8 cellular contexts compared by ENCODE assay signal in the genomic region with DNA sequence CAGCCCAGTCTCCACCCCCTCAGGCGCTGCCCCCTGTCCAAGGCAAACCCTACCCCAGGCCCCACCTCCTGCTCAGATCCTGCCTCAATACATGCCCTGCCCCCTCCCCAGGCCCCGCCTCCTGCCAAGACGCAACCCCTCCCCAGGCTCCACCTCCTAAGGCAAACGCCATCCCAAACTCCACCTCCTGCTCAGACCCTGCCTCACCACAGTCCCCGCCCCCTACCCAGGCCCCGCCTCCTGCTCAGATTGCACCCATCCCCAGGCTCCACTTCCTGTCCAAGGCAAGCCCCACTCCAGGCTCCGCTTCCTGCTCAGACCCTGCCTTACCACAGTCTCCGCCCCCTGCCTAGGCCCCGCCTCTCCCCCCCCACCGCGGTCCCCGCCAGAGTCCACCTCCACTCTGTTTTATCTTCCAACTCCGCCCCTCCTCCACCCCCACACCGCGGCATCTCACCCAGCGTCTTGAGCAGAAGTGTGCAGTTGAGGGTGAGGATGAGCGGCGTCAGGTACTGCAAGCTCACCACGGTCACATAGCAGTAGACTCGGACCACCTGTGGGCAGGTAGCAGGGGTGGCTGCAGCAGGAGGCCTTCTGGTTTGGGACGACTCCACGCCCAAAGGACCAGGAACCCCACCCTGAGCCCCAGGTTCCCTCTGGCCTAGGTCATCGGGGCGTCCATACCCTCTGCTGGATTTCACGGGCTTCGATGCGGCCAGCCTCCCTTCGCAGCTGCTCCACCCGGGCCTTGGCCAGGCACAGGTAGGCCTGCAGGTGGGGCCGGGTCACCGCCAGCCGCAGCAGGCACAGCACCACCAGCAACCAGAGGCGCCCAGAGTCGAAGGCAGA. TPM values are rescaled to one million over a fixed set of nuclear protein-coding genes. Genes with fewer than 3 reads are reported as not detected.
DNase-seq lines count a peak whose midpoint lies in the region; ATAC-seq, FAIRE-seq and TF ChIP-seq lines count a peak whose summit lies in the region.

No MANE protein-coding gene starts in this region.

- no peak for TF ChIP-seq POLR2A in NB4 (IDR thresholded peaks at IDR 0.05; ENCODE audit: extremely low read depth, insufficient read length)

- H4K20me1 ChIP-seq in mammary epithelial cell (ENCODE audit: insufficient read depth, low read length) = no peaks in the 10 kb centered on the region

- H3K36me3 ChIP-seq in ectodermal cell (ENCODE audit: control insufficient read depth, insufficient read depth, low read length) (peaks cover 5% of the 10 kb centered on the region), mucosa of stomach (ENCODE audit: control insufficient read depth, insufficient read depth, low read length) (no peaks in the 10 kb centered on the region), mammary epithelial cell (ENCODE audit: insufficient read depth, low read length) (peaks cover 1% of the 10 kb centered on the region)

- H3K4me2 ChIP-seq in mammary epithelial cell (ENCODE audit: insufficient read depth, low read depth, low read length) = no peak overlapping the region

- H3K9me3 ChIP-seq in ectodermal cell (ENCODE audit: control insufficient read depth, low read length) (no peaks in the 10 kb centered on the region), mucosa of stomach (ENCODE audit: control insufficient read depth, low read length) (no peaks in the 10 kb centered on the region), mammary epithelial cell (replicated peaks; ENCODE audit: insufficient read depth, low read length) (no peaks in the 10 kb centered on the region)

- H3K4me3 ChIP-seq in NB4 (ENCODE audit: low read depth, low read length) (no peak overlapping the region), ectodermal cell (ENCODE audit: insufficient read depth, low read depth, low read length) (peak overlapping the region; percentile 1), mucosa of stomach (ENCODE audit: low read length) (no peak overlapping the region), mammary epithelial cell (replicated peaks in 1 of 3; ENCODE audit: insufficient read depth in 1 of 3, low read depth in 2 of 3, low read length in 3 of 3) (no peak overlapping the region)

- CTCF ChIA-PET in mammary epithelial cell (lab: Charles Lee; ENCODE audit: low non-redundant PET) = no interaction called here

- in situ Hi-C loops in mammary epithelial cell (cut with MboI; ENCODE audit: low sequenced_read_pairs in 2 of 2) = no loop called here

- no peak for FAIRE-seq in GM19239 (lab: Jason Lieb, UNC)

- DNase-seq in EH (ENCODE audit: low read depth) (peak; percentile 69), NB4 (ENCODE audit: low read depth) (peak; percentile 71), GM19239 (ENCODE audit: insufficient read length, low spot score) (no peak), HK-2 (ENCODE audit: unreplicated experiment) (no peak), mammary epithelial cell (no peak)

- H2AFZ ChIP-seq in mammary epithelial cell (ENCODE audit: low read depth, low read length) = no peak overlapping the region

- no TSS peak for BruUV-seq in mammary epithelial cell (replicated peaks; lab: Mats Ljungman, UMichigan)

- intact Hi-C loops in mammary epithelial cell (cut with micrococcal nuclease) = no loop called here

- H3K9ac ChIP-seq in mucosa of stomach (ENCODE audit: low read length) (peak overlapping the region; percentile 22), mammary epithelial cell (ENCODE audit: insufficient read depth, low read length) (no peak overlapping the region)

- H3K79me2 ChIP-seq in mammary epithelial cell (ENCODE audit: insufficient read depth, low read length) = no peaks in the 10 kb centered on the region

- dilution Hi-C loops in mammary epithelial cell (cut with HindIII; ENCODE audit: low sequenced_read_pairs) = no loop called here

- ATAC-seq in HG02588 (IDR thresholded peaks at IDR 0.05; ENCODE audit: unreplicated experiment) = no peak

- H3K27ac ChIP-seq in ectodermal cell (ENCODE audit: insufficient read depth, low read depth, low read length, poor library complexity, severe bottlenecking) = no peak overlapping the region
- no peak overlapping the region for H3K27ac ChIP-seq in mammary epithelial cell (ENCODE audit: insufficient read depth, low read depth, low read length)

- H3K27me3 ChIP-seq in ectodermal cell (ENCODE audit: control insufficient read depth, insufficient read depth, low read length, poor library complexity, severe bottlenecking) (no peaks in the 10 kb centered on the region), mucosa of stomach (ENCODE audit: control insufficient read depth, insufficient read depth, low read length) (no peaks in the 10 kb centered on the region), mammary epithelial cell (ENCODE audit: insufficient read depth, low read length) (no peaks in the 10 kb centered on the region)

- no peak for TF ChIP-seq CTCF in NB4 (IDR thresholded peaks at IDR 0.05; ENCODE audit: low read depth, low read length)
- no peak for TF ChIP-seq CTCF in mammary epithelial cell (conservative IDR thresholded peaks at IDR 0.05 in 1 of 2, IDR thresholded peaks at IDR 0.05 in 1 of 2; ENCODE audit: extremely low read depth in 1 of 2, insufficient read depth in 1 of 2, low read depth in 1 of 2, low read length in 2 of 2)

- H3K4me1 ChIP-seq in ectodermal cell (ENCODE audit: control insufficient read depth, insufficient read depth, low read length) (peaks cover 7% of the 10 kb centered on the region), mucosa of stomach (ENCODE audit: control insufficient read depth, insufficient read depth, low read length) (no peaks in the 10 kb centered on the region), mammary epithelial cell (ENCODE audit: insufficient read depth, low read length) (no peaks in the 10 kb centered on the region)

- 50 to 59% methylated on average over 30 to 31 of the region's 34 CpGs for WGBS in ectodermal cell, 2 experiments
- WGBS in mammary epithelial cell (ENCODE audit: low coverage, missing lambda C conversion rate) = 47% methylated on average over 9 of the region's 34 CpGs

RNA-seq across cellular contexts. Expression of a gene that starts 17.7 kb away (rescaled TPM):
- polyA plus RNA-seq in ectodermal cell (2013, experiment 1 of 4) = 40.3 TPM
- polyA plus RNA-seq in ectodermal cell (2013, experiment 2 of 4) = 42.7 TPM
- 31.2 TPM for polyA plus RNA-seq in ectodermal cell (2013, experiment 3 of 4)
- polyA plus RNA-seq in ectodermal cell (2013, experiment 4 of 4) = 40.0 TPM
- 10 to 100 TPM; 21.5 to 33.0 TPM for total RNA-seq in mammary epithelial cell
- 27.2 TPM for polyA plus RNA-seq in mammary epithelial cell
- polyA minus RNA-seq in mammary epithelial cell = 24.2 TPM

RNA-seq across cellular contexts. Expression of a gene that starts 49.5 kb away (rescaled TPM):
- 0.63 TPM for polyA plus RNA-seq in ectodermal cell (2013, experiment 1 of 4)
- 1.6 TPM for polyA plus RNA-seq in ectodermal cell (2013, experiment 2 of 4)
- polyA plus RNA-seq in ectodermal cell (2013, experiment 3 of 4) = 0.80 TPM
- 0.32 TPM for polyA plus RNA-seq in ectodermal cell (2013, experiment 4 of 4)
- total RNA-seq in mammary epithelial cell = under 1 TPM in 1 of 2 donors, not detected in 1; 0.68 TPM
- polyA plus RNA-seq in mammary epithelial cell = 0.05 TPM
- polyA minus RNA-seq in mammary epithelial cell = not detected

RNA-seq across cellular contexts. Expression of a gene that starts 56.7 kb away (rescaled TPM):
- 7.7 TPM for polyA plus RNA-seq in ectodermal cell (2013, experiment 1 of 4)
- 6.4 TPM for polyA plus RNA-seq in ectodermal cell (2013, experiment 2 of 4)
- 6.6 TPM for polyA plus RNA-seq in ectodermal cell (2013, experiment 3 of 4)
- 7.3 TPM for polyA plus RNA-seq in ectodermal cell (2013, experiment 4 of 4)
- total RNA-seq in mammary epithelial cell = 1 to 10 TPM; 3.0 to 5.1 TPM
- 3.0 TPM for polyA plus RNA-seq in mammary epithelial cell
- 0.26 TPM for polyA minus RNA-seq in mammary epithelial cell

Comparison
In these comparisons a context has a peak if more than half of its experiments do, and no peak if none do; other contexts are left out.
1. DNase-seq: peak in EH (single experiment) and NB4 (single experiment); none in GM19239 (single experiment), HK-2 (single experiment) and mammary epithelial cell (single experiment).